Comparison of ENCODE assay signal across 2 cellular contexts in genomic region chr3:129207347-129207947, GRCh38.
TF ChIP-seq lines count a peak whose summit lies in the region.

No MANE protein-coding gene starts in this region.

TF ChIP-seq in liver, 16 proteins besides CTCF, POLR2A, EP300 and RAD21:
- TF ChIP-seq SP1 (IDR thresholded peaks at IDR 0.05) (no peak), REST (IDR thresholded peaks at IDR 0.05) (no peak), NR2F2 (IDR thresholded peaks at IDR 0.05) (no peak), FOXA1 (IDR thresholded peaks at IDR 0.05) (no peak), RXRA (IDR thresholded peaks at IDR 0.05) (no peak), HNF4G (IDR thresholded peaks at IDR 0.05) (no peak), EGR1 (IDR thresholded peaks at IDR 0.05; ENCODE audit: low read depth in 2 of 2) (no peak), GABPA (IDR thresholded peaks at IDR 0.05 in 1 of 2, conservative IDR thresholded peaks at IDR 0.05 in 1 of 2) (no peak), ATF3 (IDR thresholded peaks at IDR 0.05) (no peak), YY1 (IDR thresholded peaks at IDR 0.05) (peak; percentile 21), JUND (IDR thresholded peaks at IDR 0.05) (no peak), FOXA2 (IDR thresholded peaks at IDR 0.05) (no peak), MAX (IDR thresholded peaks at IDR 0.05) (peak; percentile 41), HNF4A (conservative IDR thresholded peaks at IDR 0.05) (peak in 1 of 2 donors; percentile 36), ZBTB33 (IDR thresholded peaks at IDR 0.05) (no peak), TAF1 (conservative IDR thresholded peaks at IDR 0.05) (no peak)

TF ChIP-seq in HepG2, 621 proteins besides CTCF, POLR2A, EP300 and RAD21:
- TF ChIP-seq NFYC (CRISPR knock-in tag; IDR thresholded peaks at IDR 0.05): no peak
- TF ChIP-seq THAP9 (CRISPR knock-in tag; IDR thresholded peaks at IDR 0.05; ENCODE audit: borderline replicate concordance): no peak
- TF ChIP-seq HMGA1 (CRISPR knock-in tag; conservative IDR thresholded peaks at IDR 0.05): no peak
- TF ChIP-seq TERF1 (CRISPR knock-in tag; IDR thresholded peaks at IDR 0.05): no peak
- no peak for TF ChIP-seq ZFP36L1 (CRISPR knock-in tag; IDR thresholded peaks at IDR 0.05)
- no peak for TF ChIP-seq ZMAT3 (CRISPR knock-in tag; conservative IDR thresholded peaks at IDR 0.05)
- no peak for TF ChIP-seq ZBTB40 (IDR thresholded peaks at IDR 0.05)
- no peak for TF ChIP-seq ZBTB40 (CRISPR knock-in tag; IDR thresholded peaks at IDR 0.05)
- TF ChIP-seq MEF2D (CRISPR knock-in tag; IDR thresholded peaks at IDR 0.05): no peak
- no peak for TF ChIP-seq MTF1 (CRISPR knock-in tag; IDR thresholded peaks at IDR 0.05)
- TF ChIP-seq ZNF256 (CRISPR knock-in tag; conservative IDR thresholded peaks at IDR 0.05): no peak
- no peak for TF ChIP-seq ZFP91 (CRISPR knock-in tag; IDR thresholded peaks at IDR 0.05; ENCODE audit: borderline replicate concordance)
- TF ChIP-seq ZNF569 (CRISPR knock-in tag; IDR thresholded peaks at IDR 0.05; ENCODE audit: borderline replicate concordance): no peak
- TF ChIP-seq ZNF549 (CRISPR knock-in tag; IDR thresholded peaks at IDR 0.05): no peak
- TF ChIP-seq NFYB (CRISPR knock-in tag; IDR thresholded peaks at IDR 0.05): no peak
